In the genomic region with DNA sequence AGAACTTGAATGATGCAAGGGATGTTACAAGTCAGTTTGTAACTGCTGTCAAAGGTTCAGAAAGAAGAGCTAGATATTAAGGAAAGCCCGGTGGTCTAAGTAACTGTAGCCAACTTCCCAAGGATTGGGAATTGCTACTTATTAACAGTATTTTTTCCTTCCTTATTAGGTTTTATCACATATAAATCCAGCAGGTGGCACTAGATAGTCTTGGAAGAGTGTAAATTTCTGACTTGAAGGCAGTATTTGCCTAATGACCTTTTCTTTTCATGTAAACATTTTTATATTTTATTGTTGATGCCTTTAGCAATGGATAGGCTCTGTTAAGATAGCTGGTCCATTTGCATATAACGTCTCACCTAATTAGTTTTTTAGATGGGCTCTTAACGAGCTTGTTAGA, we compare ENCODE assay signal across 9 cellular contexts. TPM values are rescaled to one million over a fixed set of nuclear protein-coding genes. Genes with fewer than 3 reads are reported as not detected.
DNase-seq lines count a peak whose midpoint lies in the region; ATAC-seq and TF ChIP-seq lines count a peak whose summit lies in the region.
"Had no signal": no experiment of that assay in that cellular context is flagged by ENCODE, and none has a peak within 500 bp of the region (broad histone marks: within the 10 kb centered on the region; RNA-seq: fewer than 3 reads in every experiment).

No MANE protein-coding gene starts in this region.

- no peaks in the 10 kb centered on the region for H3K27me3 ChIP-seq in mesenchymal stem cell (ENCODE audit: control insufficient read depth in 1 of 2, insufficient read depth in 1 of 2, low read length in 2 of 2)
- H3K27me3 ChIP-seq: upper lobe of left lung had no signal

- H2BK15ac ChIP-seq in mesenchymal stem cell (ENCODE audit: low read depth, poor library complexity, severe bottlenecking): no peak overlapping the region

- no peak overlapping the region for H3K18ac ChIP-seq in mesenchymal stem cell (ENCODE audit: low read depth in 1 of 2, low read length in 2 of 2)

- DNase-seq in DMS 273 (lab: John Stamatoyannopoulos, UW; ENCODE audit: unreplicated experiment) (peak; percentile 71), LoVo (ENCODE audit: low spot score) (peak; percentile 41), astrocyte of the hippocampus (ENCODE audit: low read depth, low spot score) (peak; percentile 57), mesenchymal stem cell (peak; percentile 57), omental fat pad (ENCODE audit: low spot score) (no peak)
- DNase-seq in activated CD4-positive, CD25-positive, alpha-beta regulatory T cell (lab: John Stamatoyannopoulos, UW): no peak
- DNase-seq: upper lobe of left lung had no signal

- no peak overlapping the region for H3K4ac ChIP-seq in mesenchymal stem cell (ENCODE audit: low read depth in 1 of 2, low read length in 2 of 2)

- no peak overlapping the region for H3K14ac ChIP-seq in mesenchymal stem cell (ENCODE audit: low read length in 2 of 2)

- peaks cover 23% of the 10 kb centered on the region for H3K79me1 ChIP-seq in mesenchymal stem cell (replicated peaks; ENCODE audit: low read length, poor library complexity, severe bottlenecking)

- H3K23ac ChIP-seq in mesenchymal stem cell (ENCODE audit: low read length in 2 of 2): no peak overlapping the region

- H3K9ac ChIP-seq in mesenchymal stem cell (ENCODE audit: low read length): no peak overlapping the region

- no peak overlapping the region for H3K4me3 ChIP-seq in mesenchymal stem cell (ENCODE audit: insufficient read depth in 1 of 2, low read depth in 1 of 2, low read length in 2 of 2)
- H3K4me3 ChIP-seq: upper lobe of left lung had no signal

- peaks cover 2% of the 10 kb centered on the region for H3K4me1 ChIP-seq in mesenchymal stem cell (ENCODE audit: control insufficient read depth, insufficient read depth, low read depth, low read length)

- H4K8ac ChIP-seq in mesenchymal stem cell (ENCODE audit: low read length): no peak overlapping the region

- no peak overlapping the region for H2AK5ac ChIP-seq in mesenchymal stem cell (ENCODE audit: low read length, severe bottlenecking)

- H3K4me2 ChIP-seq in mesenchymal stem cell (ENCODE audit: low read length, poor library complexity, severe bottlenecking): no peak overlapping the region

- no peak overlapping the region for H2BK5ac ChIP-seq in mesenchymal stem cell (ENCODE audit: low read depth, low read length, poor library complexity, severe bottlenecking)

- H2AFZ ChIP-seq in mesenchymal stem cell (ENCODE audit: low read depth, low read length): no peak overlapping the region

- TF ChIP-seq CTCF in omental fat pad (IDR thresholded peaks at IDR 0.05): no peak

- no peaks in the 10 kb centered on the region for H3K9me3 ChIP-seq in mesenchymal stem cell (ENCODE audit: control insufficient read depth, low read length)
- H3K9me3 ChIP-seq: upper lobe of left lung had no signal

- 89% methylated on average over 2 of the region's 3 CpGs for WGBS in mesenchymal stem cell

- H3K27ac ChIP-seq in mesenchymal stem cell (ENCODE audit: low read length, poor library complexity, severe bottlenecking): no peak overlapping the region
- H3K27ac ChIP-seq: upper lobe of left lung had no signal

- H2BK12ac ChIP-seq in mesenchymal stem cell (ENCODE audit: low read length in 2 of 2): no peak overlapping the region

- ATAC-seq in HG02623 (IDR thresholded peaks at IDR 0.05; ENCODE audit: unreplicated experiment): no peak
- no peak for ATAC-seq in HG03095 (IDR thresholded peaks at IDR 0.05; ENCODE audit: unreplicated experiment)
- no peak for ATAC-seq in omental fat pad (ENCODE audit: low FRiP score)

- H4K91ac ChIP-seq in mesenchymal stem cell (ENCODE audit: low read length): no peak overlapping the region

- no peaks in the 10 kb centered on the region for H3K36me3 ChIP-seq in mesenchymal stem cell (ENCODE audit: control insufficient read depth in 1 of 2, insufficient read depth in 2 of 2, low read depth in 1 of 2, low read length in 2 of 2)
- H3K36me3 ChIP-seq: upper lobe of left lung had no signal

- H2BK120ac ChIP-seq in mesenchymal stem cell (ENCODE audit: low read depth, low read length): no peak overlapping the region

RNA-seq across cellular contexts. Expression of gene ANLN, which starts 51.2 kb away (rescaled TPM):
- 18.8 TPM for polyA plus RNA-seq in mesenchymal stem cell (2013, experiment 1 of 2)
- 18.2 TPM for polyA plus RNA-seq in mesenchymal stem cell (2013, experiment 2 of 2)
- 10 to 100 TPM in 2 of 4 donors, 1 to 10 TPM in 2; 2.7 to 10.2 (median 6.4) TPM for total RNA-seq in omental fat pad

Comparison
In these comparisons a context has a peak if more than half of its experiments do, and no peak if none do; other contexts are left out.
1. DNase-seq: peak in DMS 273 (single experiment), LoVo (single experiment), astrocyte of the hippocampus (single experiment) and mesenchymal stem cell (single experiment); none in activated CD4-positive, CD25-positive, alpha-beta regulatory T cell (0 of 4) and omental fat pad (single experiment).